8 cellular contexts compared by ENCODE assay signal in genomic region chr2:227415538-227416424, GRCh38. TPM values are rescaled to one million over a fixed set of nuclear protein-coding genes. Genes with fewer than 3 reads are reported as not detected.
DNase-seq lines count a peak whose midpoint lies in the region; ATAC-seq and TF ChIP-seq lines count a peak whose summit lies in the region.

No MANE protein-coding gene starts in this region.

- intact Hi-C loops in esophagus muscularis mucosa (cut with DNase I) (no loop called here), sigmoid colon (cut with DNase I) (no loop called here)

- H3K27me3 ChIP-seq in RWPE2 (ENCODE audit: insufficient read depth, poor library complexity, severe bottlenecking), result no peaks in the 10 kb centered on the region
- H3K27me3 ChIP-seq in esophagus muscularis mucosa, result no peaks in the 10 kb centered on the region
- H3K27me3 ChIP-seq in sigmoid colon, result no peaks in the 10 kb centered on the region

- peak overlapping the region; percentile 66 for H3K27ac ChIP-seq in RWPE2 (ENCODE audit: poor library complexity, severe bottlenecking)
- peak overlapping the region; percentile 4 to 50 (median 44) for H3K27ac ChIP-seq in esophagus muscularis mucosa (replicated peaks in 1 of 4)
- H3K27ac ChIP-seq in sigmoid colon, result peak overlapping the region; percentile 40 to 65 (median 52)

- TF ChIP-seq CTCF in RWPE2 (IDR thresholded peaks at IDR 0.05; ENCODE audit: poor library complexity, severe bottlenecking), result no peak
- TF ChIP-seq CTCF in esophagus muscularis mucosa (IDR thresholded peaks at IDR 0.05), result no peak
- TF ChIP-seq CTCF in sigmoid colon (IDR thresholded peaks at IDR 0.05), result no peak

- DNase-seq in Daoy (ENCODE audit: low read depth) (peak; percentile 51), RWPE2 (ENCODE audit: low spot score) (peak; percentile 58), esophagus muscularis mucosa (ENCODE audit: extremely low spot score) (no peak), sigmoid colon (peak; percentile 69), SHP77 treated with DMSO at 0.1 percent for 48 hours (lab: John Stamatoyannopoulos, UW) (no peak)
- no peak for DNase-seq in activated CD8-positive, alpha-beta memory T cell treated with anti-CD3 and anti-CD28 coated beads for 24 hours

- TF ChIP-seq POLR2A in esophagus muscularis mucosa (IDR thresholded peaks at IDR 0.05; ENCODE audit: low read depth) (no peak), sigmoid colon (IDR thresholded peaks at IDR 0.05) (no peak)

- H3K4me3 ChIP-seq in RWPE2 (ENCODE audit: severe bottlenecking) (no peak overlapping the region), esophagus muscularis mucosa (no peak overlapping the region), sigmoid colon (no peak overlapping the region)

- TF ChIP-seq EP300 in esophagus muscularis mucosa (IDR thresholded peaks at IDR 0.05) (no peak), sigmoid colon (IDR thresholded peaks at IDR 0.05) (no peak)

- no peaks in the 10 kb centered on the region for H3K9me3 ChIP-seq in RWPE2 (ENCODE audit: severe bottlenecking)
- no peaks in the 10 kb centered on the region for H3K9me3 ChIP-seq in esophagus muscularis mucosa
- H3K9me3 ChIP-seq in sigmoid colon, result no peaks in the 10 kb centered on the region

- ATAC-seq in HG02610 (IDR thresholded peaks at IDR 0.05; ENCODE audit: unreplicated experiment) (peak; percentile 36), RWPE2 (ENCODE audit: low read depth) (peak; percentile 72), HG03378 (IDR thresholded peaks at IDR 0.05; ENCODE audit: unreplicated experiment) (no peak)

- H3K4me1 ChIP-seq in RWPE2 (ENCODE audit: insufficient read depth, poor library complexity, severe bottlenecking) (peaks cover 29% of the 10 kb centered on the region), esophagus muscularis mucosa (peaks cover 5 to 13% (median 7%) of the 10 kb centered on the region in 4 donors), sigmoid colon (no peaks in the 10 kb centered on the region)

- H3K36me3 ChIP-seq in RWPE2 (ENCODE audit: low read depth), result no peaks in the 10 kb centered on the region
- no peaks in the 10 kb centered on the region for H3K36me3 ChIP-seq in esophagus muscularis mucosa
- H3K36me3 ChIP-seq in sigmoid colon, result no peaks in the 10 kb centered on the region

- WGBS in esophagus muscularis mucosa, result 52% methylated on average over 10 of the region's 10 CpGs
- WGBS in sigmoid colon, 2 donors, result 54 to 79% methylated on average over 10 of the region's 10 CpGs

RNA-seq across cellular contexts. Expression of gene SCYGR1, which starts 28.0 kb away (rescaled TPM):
- not detected in 2 replicates for total RNA-seq in Daoy (2014; rRNA removed; shearing (Covaris generic))
- total RNA-seq in esophagus muscularis mucosa, result not detected
- not detected for total RNA-seq in sigmoid colon
- polyA plus RNA-seq in sigmoid colon, result not detected

RNA-seq across cellular contexts. Expression of gene TM4SF20, which starts 36.7 kb away (rescaled TPM):
- total RNA-seq in Daoy (2014; rRNA removed; shearing (Covaris generic)), result not detected in 2 replicates
- total RNA-seq in esophagus muscularis mucosa, result not detected
- total RNA-seq in sigmoid colon, result not detected
- polyA plus RNA-seq in sigmoid colon, result 1 to 10 TPM; 1.5 to 8.4 (median 2.3) TPM

RNA-seq across cellular contexts. Expression of gene AGFG1, which starts 56.2 kb away (rescaled TPM):
- total RNA-seq in Daoy (2014; rRNA removed; shearing (Covaris generic)), result 41.0 and 49.9 TPM in 2 replicates
- total RNA-seq in esophagus muscularis mucosa (10 to 100 TPM; 27.4 to 73.4 (median 52.7) TPM), sigmoid colon (10 to 100 TPM; 41.8 to 53.9 (median 44.1) TPM)
- 10 to 100 TPM; 36.0 to 49.5 (median 43.6) TPM for polyA plus RNA-seq in sigmoid colon

Comparison
In these comparisons a context has a peak if more than half of its experiments do, and no peak if none do; other contexts are left out.
1. DNase-seq: peak in Daoy (single experiment), RWPE2 (single experiment) and sigmoid colon (single experiment); none in esophagus muscularis mucosa (single experiment), activated CD8-positive, alpha-beta memory T cell treated with anti-CD3 and anti-CD28 coated beads for 24 hours (single experiment) and SHP77 treated with DMSO at 0.1 percent for 48 hours (single experiment).
2. Peak in every context shown above with its lines, with median percentiles within 50 percentile points of each other: H3K27ac ChIP-seq.